19 cellular contexts compared by ENCODE assay signal in the genomic region with DNA sequence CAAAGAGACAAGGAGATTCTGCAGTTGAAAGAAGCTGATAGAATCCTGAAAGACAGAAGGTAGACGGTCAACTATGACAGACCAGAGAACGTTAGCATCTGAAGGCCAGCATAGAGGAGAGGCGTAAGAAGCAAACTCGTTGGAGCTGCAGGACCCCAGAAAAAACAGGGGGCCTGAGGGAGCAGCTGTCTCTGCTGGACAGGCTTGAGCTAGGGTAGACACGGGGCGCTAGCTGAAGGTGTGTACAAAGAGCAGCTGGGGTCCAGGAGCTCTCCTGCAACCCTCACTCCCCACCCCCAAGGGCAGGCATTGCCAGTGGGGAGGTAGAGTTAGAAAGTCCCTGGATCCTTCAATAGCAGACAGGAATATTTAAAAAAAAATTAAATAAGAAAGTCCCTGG. TPM values are rescaled to one million over a fixed set of nuclear protein-coding genes. Genes with fewer than 3 reads are reported as not detected.
DNase-seq lines count a peak whose midpoint lies in the region; ATAC-seq, FAIRE-seq and TF ChIP-seq lines count a peak whose summit lies in the region.
"Had no signal": no experiment of that assay in that cellular context is flagged by ENCODE, and none has a peak within 500 bp of the region (broad histone marks: within the 10 kb centered on the region; RNA-seq: fewer than 3 reads in every experiment).

No MANE protein-coding gene starts in this region.

- H3K9me3 ChIP-seq in HepG2 (ENCODE audit: low read length) (no peaks in the 10 kb centered on the region), right lobe of liver (no peaks in the 10 kb centered on the region)

- no peaks in the 10 kb centered on the region for H3K9me3 Mint-ChIP-seq in osteocyte (ENCODE audit: unreplicated experiment)
- no peaks in the 10 kb centered on the region for H3K9me3 Mint-ChIP-seq in stimulated activated naive B cell treated with anti-CD40 and anti-IgM and Interleukin-4, amounts not matched to agents 10 μg/mL and 1 μg/mL and 100 μg/mL, for 72 hours
- H3K9me3 Mint-ChIP-seq: CD4-positive, alpha-beta T cell; GM23338; IgD-negative memory B cell had no signal

- CTCF ChIA-PET in HepG2 (lab: Yijun Ruan, JAX; ENCODE audit: low intra/inter-chr PET ratio, low total read pairs): no interaction called here

- in situ Hi-C loops in HepG2 (cut with HindIII; ENCODE audit: extremely low pct_ligation_motif_present, low pct_unique_long_range_greater_than_20kb): no loop called here

- no peak for TF ChIP-seq POLR2A in HepG2 (IDR thresholded peaks at IDR 0.05; ENCODE audit: insufficient read depth in 1 of 2, low read depth in 2 of 2, low read length in 2 of 2)
- TF ChIP-seq POLR2A in right lobe of liver (IDR thresholded peaks at IDR 0.05): no peak

- no peak overlapping the region for H2AFZ ChIP-seq in HepG2 (ENCODE audit: low read length)

- ATAC-seq in HepG2 (no peak), right lobe of liver (no peak)
- ATAC-seq in stimulated activated naive B cell treated with anti-CD40 and anti-IgM and Interleukin-4, amounts not matched to agents 10 μg/mL and 1 μg/mL and 100 μg/mL, for 72 hours (replicated peaks): no peak
- ATAC-seq: GM23338 had no signal

- TF ChIP-seq RAD21 in HepG2 (CRISPR knock-in tag; IDR thresholded peaks at IDR 0.05): no peak

- no peak overlapping the region for H3K9ac ChIP-seq in HepG2 (ENCODE audit: insufficient read depth, low read depth, low read length)

- peak overlapping the region; percentile 47 for H3K4me2 ChIP-seq in HepG2 (ENCODE audit: low read depth, low read length)
- H3K4me2 ChIP-seq: GM23338 had no signal

- peaks cover 44% of the 10 kb centered on the region for H3K4me1 ChIP-seq in HepG2 (ENCODE audit: insufficient read depth, low read length)
- no peaks in the 10 kb centered on the region for H3K4me1 ChIP-seq in right lobe of liver

- no TSS peak for BruUV-seq in HepG2 (replicated peaks; lab: Mats Ljungman, UMichigan)

- no peaks in the 10 kb centered on the region for H3K79me2 ChIP-seq in HepG2 (ENCODE audit: insufficient read depth, low read length)

- H3K36me3 Mint-ChIP-seq in osteocyte (ENCODE audit: unreplicated experiment): no peaks in the 10 kb centered on the region
- peaks cover 0 to 4% of the 10 kb centered on the region in 2 donors for H3K36me3 Mint-ChIP-seq in stimulated activated naive B cell treated with anti-CD40 and anti-IgM and Interleukin-4, amounts not matched to agents 10 μg/mL and 1 μg/mL and 100 μg/mL, for 72 hours
- H3K36me3 Mint-ChIP-seq: IgD-negative memory B cell had no signal

- H3K27me3 ChIP-seq in HepG2 (ENCODE audit: control insufficient read depth in 1 of 2, insufficient read depth in 2 of 2, low read length in 2 of 2) (peaks cover 1 to 2% of the 10 kb centered on the region in 2 experiments; a peak in 1 of 5 replicates), right lobe of liver (no peaks in the 10 kb centered on the region)

- no peak overlapping the region for H3K27ac ChIP-seq in HepG2 (ENCODE audit: extremely low read length, insufficient read depth, low read length)
- H3K27ac ChIP-seq in right lobe of liver: no peak overlapping the region
- H3K27ac ChIP-seq: C4-2B had no signal

- no peaks in the 10 kb centered on the region for H4K20me1 ChIP-seq in HepG2 (ENCODE audit: insufficient read depth, low read length)

- POLR2A ChIA-PET in HepG2 (lab: Yijun Ruan, JAX): interaction anchor here (1.8 kb wide), 1 partner anchor 14 kb away, joined by 7 read pairs; the partner anchor contains the start of gene GDI2

- no peaks in the 10 kb centered on the region for H3K27me3 Mint-ChIP-seq in osteocyte (ENCODE audit: unreplicated experiment)
- H3K27me3 Mint-ChIP-seq in stimulated activated naive B cell treated with anti-CD40 and anti-IgM and Interleukin-4, amounts not matched to agents 10 μg/mL and 1 μg/mL and 100 μg/mL, for 72 hours: no peaks in the 10 kb centered on the region
- H3K27me3 Mint-ChIP-seq: CD4-positive, alpha-beta T cell; IgD-negative memory B cell had no signal

- no peak for TF ChIP-seq EP300 in HepG2 (IDR thresholded peaks at IDR 0.05; ENCODE audit: low read depth in 2 of 2, low read length in 2 of 2)
- no peak for TF ChIP-seq EP300 in HepG2 (CRISPR knock-in tag; IDR thresholded peaks at IDR 0.05; ENCODE audit: borderline replicate concordance)

- 28% methylated on average over 6 of the region's 6 CpGs for WGBS in HepG2 (ENCODE audit: low lambda C conversion rate)
- 90% methylated on average over 6 of the region's 6 CpGs for WGBS in right lobe of liver (ENCODE audit: insufficient coverage, low coverage, low lambda C conversion rate, missing lambda C conversion rate)

- no peaks in the 10 kb centered on the region for H3K4me1 Mint-ChIP-seq in osteocyte (ENCODE audit: unreplicated experiment)
- peaks cover 28 to 41% of the 10 kb centered on the region in 2 donors for H3K4me1 Mint-ChIP-seq in stimulated activated naive B cell treated with anti-CD40 and anti-IgM and Interleukin-4, amounts not matched to agents 10 μg/mL and 1 μg/mL and 100 μg/mL, for 72 hours
- H3K4me1 Mint-ChIP-seq: GM23338 had no signal

- no peak overlapping the region for H3K27ac Mint-ChIP-seq in osteocyte (ENCODE audit: unreplicated experiment)
- H3K27ac Mint-ChIP-seq in stimulated activated naive B cell treated with anti-CD40 and anti-IgM and Interleukin-4, amounts not matched to agents 10 μg/mL and 1 μg/mL and 100 μg/mL, for 72 hours: peak overlapping the region; percentile 51
- H3K27ac Mint-ChIP-seq: CD4-positive, alpha-beta T cell; GM23338; IgD-negative memory B cell had no signal

- H3K4me3 ChIP-seq in HepG2 (replicated peaks in 1 of 3; ENCODE audit: insufficient read depth in 1 of 3, low read depth in 2 of 3, low read length in 3 of 3): no peak overlapping the region
- no peak overlapping the region for H3K4me3 ChIP-seq in right lobe of liver
- H3K4me3 ChIP-seq: GM23338 had no signal

- H3K36me3 ChIP-seq in HepG2 (replicated peaks in 1 of 2; ENCODE audit: control insufficient read depth in 1 of 2, insufficient read depth in 2 of 2, low read length in 2 of 2) (no peaks in the 10 kb centered on the region), right lobe of liver (no peaks in the 10 kb centered on the region)

- no peak for FAIRE-seq in HepG2 (lab: Jason Lieb, UNC)
- FAIRE-seq: A204.1, GM12892, GM18507, H54 had no signal

- no peak for TF ChIP-seq CTCF in HepG2 (CRISPR knock-in tag; IDR thresholded peaks at IDR 0.05)
- TF ChIP-seq CTCF in right lobe of liver (IDR thresholded peaks at IDR 0.05): no peak
- TF ChIP-seq CTCF in osteocyte (IDR thresholded peaks at IDR 0.05): no peak

- no peak overlapping the region for H3K4me3 Mint-ChIP-seq in osteocyte (ENCODE audit: unreplicated experiment)
- no peak overlapping the region for H3K4me3 Mint-ChIP-seq in stimulated activated naive B cell treated with anti-CD40 and anti-IgM and Interleukin-4, amounts not matched to agents 10 μg/mL and 1 μg/mL and 100 μg/mL, for 72 hours
- H3K4me3 Mint-ChIP-seq: CD4-positive, alpha-beta T cell; GM23338; IgD-negative memory B cell had no signal

- intact Hi-C loops in HepG2 (cut with micrococcal nuclease; ENCODE audit: unreplicated experiment) (no loop called here), right lobe of liver (cut with DNase I) (no loop called here)

- DNase-seq in HepG2 (ENCODE audit: low spot score) (no peak), right lobe of liver (no peak), osteocyte (ENCODE audit: extremely low spot score, unreplicated experiment) (peak; percentile 59), inferior parietal cortex (ENCODE audit: extremely low spot score) (no peak), HUDEP-2 (lab: John Stamatoyannopoulos, UW; ENCODE audit: unreplicated experiment in 76 of 76) (no peak)
- no peak for DNase-seq in stimulated activated naive B cell treated with anti-CD40 and anti-IgM and Interleukin-4, amounts not matched to agents 10 μg/mL and 1 μg/mL and 100 μg/mL, for 72 hours
- DNase-seq: ACHN; CD4-positive, alpha-beta T cell; DMS153; DMS79; GDM1; HCEC 1CT had no signal

TF ChIP-seq in HepG2, 621 proteins besides CTCF, POLR2A, EP300 and RAD21 (continues in another document):
- TF ChIP-seq NAIF1 (CRISPR knock-in tag; IDR thresholded peaks at IDR 0.05; ENCODE audit: borderline replicate concordance) (no peak), ELF3 (CRISPR knock-in tag; IDR thresholded peaks at IDR 0.05) (no peak)

RNA-seq across cellular contexts. Expression of gene GDI2, which starts 14.6 kb away (rescaled TPM):
- total RNA-seq in HepG2 (2016; rRNA removed; fragmentation: Illumina TruSeq; extraction: Trizol): 477 and 756 TPM in 2 replicates
- 312 and 326 TPM in 2 replicates for total RNA-seq in HepG2 (2016; cell fraction: cytosol; rRNA removed; fragmentation: Illumina TruSeq; extraction: Trizol; ENCODE audit: low read depth)
- total RNA-seq in HepG2 (2016; cell fraction: insoluble cytoplasmic fraction; rRNA removed; fragmentation: Illumina TruSeq; extraction: Trizol): 471 and 770 TPM in 2 replicates
- total RNA-seq in HepG2 (2016; cell fraction: membrane; rRNA removed; fragmentation: Illumina TruSeq; extraction: Trizol): 290 and 338 TPM in 2 replicates
- 188 and 200 TPM in 2 replicates for total RNA-seq in HepG2 (2016; cell fraction: nucleus; rRNA removed; fragmentation: Illumina TruSeq; extraction: Trizol)
- polyA plus RNA-seq in HepG2 (2011; rRNA removed): 118 and 153 TPM in 2 replicates
- 141 and 159 TPM in 2 replicates for polyA plus RNA-seq in HepG2 (2011; cell fraction: cytosol; rRNA removed)
- 45.6 and 58.6 TPM in 2 replicates for polyA plus RNA-seq in HepG2 (2011; cell fraction: nucleus; rRNA removed)
- polyA plus RNA-seq in HepG2 (2012): 245 and 302 TPM in 2 replicates
- polyA plus RNA-seq in HepG2 (2016; cell fraction: cytosol; fragmentation: Illumina TruSeq; extraction: Trizol; ENCODE audit: low read depth): 68.6 and 71.1 TPM in 2 replicates
- 588 and 612 TPM in 2 replicates for polyA plus RNA-seq in HepG2 (2016; cell fraction: insoluble cytoplasmic fraction; fragmentation: Illumina TruSeq; extraction: Trizol; ENCODE audit: low read depth)
- 141 and 156 TPM in 2 replicates for polyA plus RNA-seq in HepG2 (2016; cell fraction: membrane; fragmentation: Illumina TruSeq; extraction: Trizol; ENCODE audit: low read depth)
- polyA plus RNA-seq in HepG2 (2016; cell fraction: nucleus; fragmentation: Illumina TruSeq; extraction: Trizol; ENCODE audit: insufficient read depth, low read depth): 190 and 195 TPM in 2 replicates
- polyA minus RNA-seq in HepG2 (2011; rRNA and poly(A)+ RNA removed; ENCODE audit: low replicate concordance): 88.7 and 522 TPM in 2 replicates
- 285 and 334 TPM in 2 replicates for polyA minus RNA-seq in HepG2 (2011; cell fraction: cytosol; rRNA and poly(A)+ RNA removed)
- polyA minus RNA-seq in HepG2 (2011; cell fraction: nucleus; rRNA and poly(A)+ RNA removed): 112 and 162 TPM in 2 replicates
- total RNA-seq in right lobe of liver: 100 to 1,000 TPM; 116 to 228 (median 128) TPM
- total RNA-seq in osteocyte: 229 and 232 TPM in 2 replicates
